Comparison of ENCODE assay signal across 1 cellular context in the genomic region with DNA sequence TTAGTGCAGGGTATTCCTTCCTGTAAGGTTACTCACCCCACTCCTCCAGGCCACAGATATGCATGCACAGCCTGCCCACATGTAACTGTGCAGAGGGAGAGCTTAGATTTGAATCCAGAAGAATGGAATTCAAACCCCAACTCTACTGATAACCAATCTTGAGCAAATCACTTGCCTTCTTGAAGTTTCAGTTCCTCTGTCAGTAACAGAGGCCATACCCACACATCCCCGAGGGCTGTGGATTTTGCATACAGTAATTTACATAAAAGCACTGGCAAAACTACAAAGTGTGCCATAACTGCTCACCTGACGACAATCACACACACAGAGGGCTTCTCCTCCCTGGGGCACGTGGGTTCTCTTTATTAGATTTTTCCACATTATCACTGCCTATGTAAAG.
TF ChIP-seq lines count a peak whose summit lies in the region.

No MANE protein-coding gene starts in this region.

TF ChIP-seq in GM12878, 131 proteins besides CTCF, POLR2A, EP300 and RAD21 (continued from another document):
- TF ChIP-seq, protein P1, sequence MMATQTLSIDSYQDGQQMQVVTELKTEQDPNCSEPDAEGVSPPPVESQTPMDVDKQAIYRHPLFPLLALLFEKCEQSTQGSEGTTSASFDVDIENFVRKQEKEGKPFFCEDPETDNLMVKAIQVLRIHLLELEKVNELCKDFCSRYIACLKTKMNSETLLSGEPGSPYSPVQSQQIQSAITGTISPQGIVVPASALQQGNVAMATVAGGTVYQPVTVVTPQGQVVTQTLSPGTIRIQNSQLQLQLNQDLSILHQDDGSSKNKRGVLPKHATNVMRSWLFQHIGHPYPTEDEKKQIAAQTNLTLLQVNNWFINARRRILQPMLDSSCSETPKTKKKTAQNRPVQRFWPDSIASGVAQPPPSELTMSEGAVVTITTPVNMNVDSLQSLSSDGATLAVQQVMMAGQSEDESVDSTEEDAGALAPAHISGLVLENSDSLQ (IDR thresholded peaks at IDR 0.05) = peak; percentile 57
- TF ChIP-seq PAX5 (IDR thresholded peaks at IDR 0.05; ENCODE audit: borderline replicate concordance, low read depth, low read length) (peak; percentile 43; the same call in 1 of the 2 replicates), IKZF2 (IDR thresholded peaks at IDR 0.05) (peak; percentile 86 to 87), CREM (IDR thresholded peaks at IDR 0.05; ENCODE audit: low read depth) (peak; percentile 33; the same call in 1 of the 2 replicates), BACH1 (IDR thresholded peaks at IDR 0.05; ENCODE audit: borderline replicate concordance) (peak; percentile 31; the same call in 1 of the 2 replicates), NFIC (IDR thresholded peaks at IDR 0.05; ENCODE audit: low read depth, low read length) (peak; percentile 63)
